Comparison of ENCODE assay signal across 8 cellular contexts in the genomic region with DNA sequence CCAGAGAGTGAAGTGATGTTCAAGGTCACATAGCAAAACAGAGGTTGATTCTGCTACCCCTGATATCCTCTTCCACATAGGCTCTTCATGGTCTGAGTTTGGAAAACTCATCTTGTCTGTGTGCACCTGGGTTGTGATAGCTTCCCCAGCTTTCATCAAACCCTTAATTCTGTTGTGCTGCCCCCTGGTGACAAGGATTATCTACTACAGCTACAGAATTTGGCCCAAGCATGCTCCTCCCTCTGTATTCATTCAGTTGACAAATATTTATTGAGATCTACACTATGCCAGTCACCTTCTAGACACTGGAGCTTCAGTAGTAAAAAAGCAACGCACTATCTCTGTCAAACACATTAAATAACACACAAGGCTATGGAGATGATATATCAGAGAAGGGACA. TPM values are rescaled to one million over a fixed set of nuclear protein-coding genes. Genes with fewer than 3 reads are reported as not detected.
DNase-seq lines count a peak whose midpoint lies in the region; ATAC-seq and TF ChIP-seq lines count a peak whose summit lies in the region.

No MANE protein-coding gene starts in this region.

- in situ Hi-C loops in GM23248 (cut with MboI) = loop anchor here (10.0 kb wide), 2 partner anchors 115 to 345 kb away; no protein-coding TSS in a partner anchor

- H3K36me3 ChIP-seq in GM23248 (ENCODE audit: low read depth) (no peaks in the 10 kb centered on the region), RWPE2 (ENCODE audit: low read depth) (no peaks in the 10 kb centered on the region)

- H3K27ac ChIP-seq in GM23248 (no peak overlapping the region), RWPE2 (ENCODE audit: poor library complexity, severe bottlenecking) (no peak overlapping the region)

- H3K4me3 Mint-ChIP-seq in activated naive CD8-positive, alpha-beta T cell treated with anti-CD3 and anti-CD28 coated beads for 36 hours = no peak overlapping the region

- peaks cover 7% of the 10 kb centered on the region for H3K27me3 Mint-ChIP-seq in activated naive CD8-positive, alpha-beta T cell treated with anti-CD3 and anti-CD28 coated beads for 36 hours

- H2AFZ ChIP-seq in GM23248 = no peak overlapping the region

- H3K4me1 Mint-ChIP-seq in activated naive CD8-positive, alpha-beta T cell treated with anti-CD3 and anti-CD28 coated beads for 36 hours = no peaks in the 10 kb centered on the region

- H3K9ac ChIP-seq in GM23248 = no peak overlapping the region

- H3K9me2 ChIP-seq in GM23248 (ENCODE audit: insufficient read depth) = no peaks in the 10 kb centered on the region

- H3K79me2 ChIP-seq in GM23248 (ENCODE audit: insufficient read depth) = no peaks in the 10 kb centered on the region

- no peak overlapping the region for H3K27ac Mint-ChIP-seq in activated naive CD8-positive, alpha-beta T cell treated with anti-CD3 and anti-CD28 coated beads for 36 hours

- no peak overlapping the region for H3K4me3 ChIP-seq in GM23248
- H3K4me3 ChIP-seq in RWPE2 (ENCODE audit: severe bottlenecking) = no peak overlapping the region

- H3K4me2 ChIP-seq in GM23248 (ENCODE audit: unreplicated experiment) = no peak overlapping the region

- H3K36me3 Mint-ChIP-seq in activated naive CD8-positive, alpha-beta T cell treated with anti-CD3 and anti-CD28 coated beads for 36 hours = no peaks in the 10 kb centered on the region

- H3K9me3 Mint-ChIP-seq in activated naive CD8-positive, alpha-beta T cell treated with anti-CD3 and anti-CD28 coated beads for 36 hours = no peaks in the 10 kb centered on the region

- intact Hi-C loops in left cardiac atrium (cut with DNase I) = loop anchor here (1.0 to 5.0 kb wide), 2 partner anchors 97 to 109 kb away; no protein-coding TSS in a partner anchor

- peaks cover 4% of the 10 kb centered on the region; the same call in 1 of the 2 replicates for H3K27me3 ChIP-seq in GM23248 (replicated peaks; ENCODE audit: insufficient read depth)
- no peaks in the 10 kb centered on the region for H3K27me3 ChIP-seq in RWPE2 (ENCODE audit: insufficient read depth, poor library complexity, severe bottlenecking)

- H4K20me1 ChIP-seq in GM23248 (ENCODE audit: insufficient read depth) = no peaks in the 10 kb centered on the region

- TF ChIP-seq CTCF in RWPE2 (IDR thresholded peaks at IDR 0.05; ENCODE audit: poor library complexity, severe bottlenecking) = peak; percentile 63

- H3K4me1 ChIP-seq in GM23248 (ENCODE audit: insufficient read depth) (no peaks in the 10 kb centered on the region), RWPE2 (ENCODE audit: insufficient read depth, poor library complexity, severe bottlenecking) (no peaks in the 10 kb centered on the region)

- WGBS in GM23248 (ENCODE audit: low coverage in 1 of 2, low lambda C conversion rate in 2 of 2, missing lambda C conversion rate in 2 of 2), 2 experiments = 3% methylated on average over 1 of the region's 1 CpG

- H3F3A ChIP-seq in GM23248 (ENCODE audit: insufficient read depth) = no peaks in the 10 kb centered on the region

- peak; percentile 75; the same call in 2 of the 3 replicates for ATAC-seq in RWPE2 (ENCODE audit: low read depth)
- ATAC-seq in left cardiac atrium = peak; percentile 47 to 67

- no peaks in the 10 kb centered on the region for H3K9me3 ChIP-seq in GM23248 (ENCODE audit: low read depth)
- no peaks in the 10 kb centered on the region for H3K9me3 ChIP-seq in RWPE2 (ENCODE audit: severe bottlenecking)

- DNase-seq in DMS79 treated with DMSO at 0.1 percent for 48 hours (lab: John Stamatoyannopoulos, UW) = peak; percentile 21
- no peak for DNase-seq in DMS79 (lab: John Stamatoyannopoulos, UW)
- DNase-seq in GM23248 = peak; percentile 68
- DNase-seq in Kasumi-1 (lab: John Stamatoyannopoulos, UW) = peak; percentile 41 to 56
- DNase-seq in RWPE2 (ENCODE audit: low spot score) = no peak
- peak; percentile 34 for DNase-seq in activated naive CD8-positive, alpha-beta T cell treated with anti-CD3 and anti-CD28 coated beads for 36 hours
- peak; percentile 25 for DNase-seq in left cardiac atrium
- peak; percentile 55 for DNase-seq in retina

RNA-seq across cellular contexts. Expression of gene SMPDL3A, which starts 50.4 kb away (rescaled TPM):
- total RNA-seq in GM23248 (2014; rRNA removed; shearing (Covaris generic)) = 10.8 and 13.4 TPM in 2 replicates
- polyA plus RNA-seq in GM23248 (2016; fragmentation: Nextera tagmentation; extraction: Ambion mirVana) = 14.3 and 15.4 TPM in 2 replicates
- total RNA-seq in activated naive CD8-positive, alpha-beta T cell treated with anti-CD3 and anti-CD28 coated beads for 36 hours = under 1 TPM in 1 of 2 experiments, not detected in 1; 0.30 TPM
- total RNA-seq in left cardiac atrium = 1 to 10 TPM; 4.7 to 6.0 TPM

RNA-seq across cellular contexts. Expression of gene FABP7, which starts 60.0 kb away (rescaled TPM):
- total RNA-seq in GM23248 (2014; rRNA removed; shearing (Covaris generic)) = not detected in 2 replicates
- polyA plus RNA-seq in GM23248 (2016; fragmentation: Nextera tagmentation; extraction: Ambion mirVana) = not detected in 2 replicates
- total RNA-seq in activated naive CD8-positive, alpha-beta T cell treated with anti-CD3 and anti-CD28 coated beads for 36 hours = not detected
- total RNA-seq in left cardiac atrium = under 1 TPM in 1 of 2 donors, not detected in 1; 0.21 TPM

Comparison
In these comparisons a context has a peak if more than half of its experiments do, and no peak if none do; other contexts are left out.
1. DNase-seq: peak in DMS79 treated with DMSO at 0.1 percent for 48 hours (single experiment), GM23248 (single experiment), Kasumi-1 (2 of 2), activated naive CD8-positive, alpha-beta T cell treated with anti-CD3 and anti-CD28 coated beads for 36 hours (single experiment), left cardiac atrium (single experiment) and retina (single experiment); none in DMS79 (single experiment) and RWPE2 (single experiment).